13 cellular contexts compared by ENCODE assay signal in genomic region chr2:147659051-147659450, GRCh38.
"Had no signal": no experiment of that assay in that cellular context is flagged by ENCODE, and none has a peak within 500 bp of the region (broad histone marks: within the 10 kb centered on the region; RNA-seq: fewer than 3 reads in every experiment).

No MANE protein-coding gene starts in this region.

- H2AFZ ChIP-seq: parathyroid adenoma had no signal

- H3K4me1 Mint-ChIP-seq: activated B cell treated with CpG ODN at 0.5 μM for 24 hours, naive B cell had no signal

- H3K4me3 ChIP-seq: lower lobe of right lung had no signal

- DNase-seq: activated B cell treated with CpG ODN at 0.5 μM for 24 hours; activated effector memory CD4-positive, alpha-beta T cell treated with Interleukin-2 at 50 U/mL for 16 hours; activated T-cell treated with anti-CD3 and anti-CD28 coated beads, Interleukin-2, amount 50 U/mL, for 1 hour; amygdala; cerebellar nuclear complex; immature natural killer cell; lower lobe of right lung; naive B cell; retina; stimulated activated CD4-positive, alpha-beta T cell treated with anti-CD3 and anti-CD28 coated beads, Interleukin-4, amount 100 ng/mL, for 4 hours had no signal

- H3K36me3 ChIP-seq: lower lobe of right lung had no signal

- H3K9ac ChIP-seq: parathyroid adenoma had no signal

- H3K9me3 Mint-ChIP-seq: activated B cell treated with CpG ODN at 0.5 μM for 24 hours; activated naive CD4-positive, alpha-beta T cell treated with anti-CD3 and anti-CD28 coated beads, Interleukin-2, amount 50 U/mL, for 24 hours; dendritic cell treated with granulocyte-macrophage colony-stimulating factor and Interleukin-4, amounts not matched to agents 40 ng/mL and 50 ng/mL, for 4 days had no signal

- H3K27me3 Mint-ChIP-seq: activated B cell treated with CpG ODN at 0.5 μM for 24 hours; activated naive CD4-positive, alpha-beta T cell treated with anti-CD3 and anti-CD28 coated beads, Interleukin-2, amount 50 U/mL, for 24 hours; dendritic cell treated with granulocyte-macrophage colony-stimulating factor and Interleukin-4, amounts not matched to agents 40 ng/mL and 50 ng/mL, for 4 days had no signal

- H3K79me2 ChIP-seq: parathyroid adenoma had no signal

- H3K9me3 ChIP-seq: lower lobe of right lung had no signal

- H3K4me3 Mint-ChIP-seq: activated B cell treated with CpG ODN at 0.5 μM for 24 hours; activated naive CD4-positive, alpha-beta T cell treated with anti-CD3 and anti-CD28 coated beads, Interleukin-2, amount 50 U/mL, for 24 hours; dendritic cell treated with granulocyte-macrophage colony-stimulating factor and Interleukin-4, amounts not matched to agents 40 ng/mL and 50 ng/mL, for 4 days; immature natural killer cell; naive B cell had no signal

- H3K27ac Mint-ChIP-seq: activated B cell treated with CpG ODN at 0.5 μM for 24 hours; activated naive CD4-positive, alpha-beta T cell treated with anti-CD3 and anti-CD28 coated beads, Interleukin-2, amount 50 U/mL, for 24 hours; dendritic cell treated with granulocyte-macrophage colony-stimulating factor and Interleukin-4, amounts not matched to agents 40 ng/mL and 50 ng/mL, for 4 days; immature natural killer cell; naive B cell had no signal

- H3K4me1 ChIP-seq: lower lobe of right lung, parathyroid adenoma had no signal

- H3K27ac ChIP-seq: lower lobe of right lung, parathyroid adenoma had no signal

- H3K36me3 Mint-ChIP-seq: activated naive CD4-positive, alpha-beta T cell treated with anti-CD3 and anti-CD28 coated beads, Interleukin-2, amount 50 U/mL, for 24 hours; immature natural killer cell; naive B cell had no signal

- ATAC-seq: lower lobe of right lung had no signal
